ENCODE assay signal across 12 cellular contexts in genomic region chr12:85310456-85311076, GRCh38. TPM values are rescaled to one million over a fixed set of nuclear protein-coding genes. Genes with fewer than 3 reads are reported as not detected.
A peak's percentile ranks its signal among the peaks of the same experiment; 100 is the strongest.
DNase-seq lines count a peak whose midpoint lies in the region; ATAC-seq, FAIRE-seq and TF ChIP-seq lines count a peak whose summit lies in the region.
"Had no signal": no experiment of that assay in that cellular context is flagged by ENCODE, and none has a peak within 500 bp of the region (broad histone marks: within the 10 kb centered on the region; RNA-seq: fewer than 3 reads in every experiment).

No MANE protein-coding gene starts in this region.

- peak; percentile 56 for FAIRE-seq in A204.1 (lab: Jason Lieb, UNC)

- intact Hi-C loops in gastrocnemius medialis (cut with DNase I; ENCODE audit: low total_unique reads), result no loop called here

- no peak overlapping the region for H3K27ac ChIP-seq in gastrocnemius medialis
- H3K27ac ChIP-seq: coronary artery had no signal

- H3K9me3 ChIP-seq in gastrocnemius medialis, result no peaks in the 10 kb centered on the region

- no peak for TF ChIP-seq POLR2A in gastrocnemius medialis (IDR thresholded peaks at IDR 0.05)

- ATAC-seq in GM21367 (IDR thresholded peaks at IDR 0.05; ENCODE audit: unreplicated experiment), result no peak
- ATAC-seq in gastrocnemius medialis, result no peak

- DNase-seq in ELR (ENCODE audit: low read depth) (peak; percentile 33), RKO (ENCODE audit: low spot score) (peak; percentile 25), fibroblast of the aortic adventitia (ENCODE audit: low read depth) (peak; percentile 36), GM19238 (ENCODE audit: insufficient read length, low spot score) (no peak), gastrocnemius medialis (no peak), iPS-NIHi7 (ENCODE audit: extremely low spot score) (no peak)
- DNase-seq: COR-L47, SHP77 had no signal

- peak; percentile 27 for TF ChIP-seq CTCF in fibroblast of the aortic adventitia (IDR thresholded peaks at IDR 0.05; ENCODE audit: insufficient read depth, low read length)
- TF ChIP-seq CTCF in gastrocnemius medialis (IDR thresholded peaks at IDR 0.05 in 4 of 5, conservative IDR thresholded peaks at IDR 0.05 in 1 of 5), result peak in 1 of 5 experiments; percentile 11

- in situ Hi-C loops in gastrocnemius medialis (cut with MboI; ENCODE audit: low sequenced_read_pairs in 4 of 4), result no loop called here

- H3K36me3 ChIP-seq in gastrocnemius medialis, result no peaks in the 10 kb centered on the region

- no peak overlapping the region for H3K4me3 ChIP-seq in fibroblast of the aortic adventitia (ENCODE audit: low read depth, low read length)
- H3K4me3 ChIP-seq in gastrocnemius medialis, result no peak overlapping the region
- H3K4me3 ChIP-seq: coronary artery had no signal

- H3K27me3 ChIP-seq in gastrocnemius medialis, result no peaks in the 10 kb centered on the region

- no peaks in the 10 kb centered on the region for H3K4me1 ChIP-seq in gastrocnemius medialis

RNA-seq across cellular contexts. Expression of gene ALX1, which starts 30.5 kb away (rescaled TPM):
- 0.63 and 1.2 TPM in 2 replicates for total RNA-seq in fibroblast of the aortic adventitia (ENCODE audit: low replicate concordance)
- total RNA-seq in gastrocnemius medialis, result not detected
- total RNA-seq: activated CD8-positive, alpha-beta memory T cell treated with anti-CD3 and anti-CD28 coated beads for 36 hours had no signal

Comparison
In these comparisons a context has a peak if more than half of its experiments do, and no peak if none do; other contexts are left out.
1. DNase-seq: peak in ELR (single experiment), RKO (single experiment) and fibroblast of the aortic adventitia (single experiment); none in GM19238 (single experiment), gastrocnemius medialis (0 of 2) and iPS-NIHi7 (single experiment).